In the genomic region with DNA sequence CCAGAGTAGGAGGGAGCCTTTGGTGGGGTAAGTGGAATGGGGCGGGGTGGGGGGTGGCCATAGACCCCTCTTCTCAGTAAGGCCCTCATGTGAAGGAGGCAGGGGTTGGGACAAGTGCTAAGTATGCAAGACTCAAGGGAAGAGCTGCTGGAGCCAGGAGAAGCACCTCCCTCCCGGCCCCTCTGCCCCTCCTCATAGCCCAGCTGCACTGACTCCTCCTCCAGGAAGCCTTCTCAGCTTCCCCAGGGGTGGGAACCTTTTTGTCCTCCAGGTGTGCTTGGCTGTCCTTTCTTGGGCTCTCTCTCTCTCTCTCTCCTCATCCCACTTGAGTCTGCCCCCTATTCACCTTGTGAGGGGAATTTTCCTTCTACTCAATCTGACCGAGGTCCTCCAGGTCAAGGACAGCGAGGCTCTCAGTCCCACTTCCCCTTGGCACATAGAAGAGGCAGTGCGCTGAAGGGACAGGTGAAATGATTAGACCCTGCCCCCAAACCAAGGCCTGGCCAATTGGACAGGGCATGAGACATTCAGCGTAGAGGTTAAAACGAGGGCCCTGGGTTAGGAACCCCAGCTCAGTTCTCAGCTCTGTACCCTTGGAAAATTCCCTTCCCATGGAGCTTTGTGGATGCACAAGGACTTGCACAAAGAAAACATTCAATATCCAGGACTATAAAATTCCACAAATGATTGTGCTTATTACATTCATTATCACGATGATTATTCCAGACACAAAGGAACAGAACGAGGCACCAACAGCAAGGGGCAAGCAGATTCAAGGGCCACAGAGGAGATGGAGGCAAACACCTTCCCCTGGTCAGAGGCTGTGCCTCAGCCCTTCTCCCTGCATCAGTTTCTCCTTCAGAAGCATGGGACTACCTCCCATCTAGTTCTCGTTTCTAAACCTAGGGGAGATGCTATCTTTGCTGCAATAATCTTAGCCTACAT, we compare ENCODE assay signal across 17 cellular contexts. TPM values are rescaled to one million over a fixed set of nuclear protein-coding genes. Genes with fewer than 3 reads are reported as not detected.
A peak's percentile ranks its signal among the peaks of the same experiment; 100 is the strongest.
DNase-seq lines count a peak whose midpoint lies in the region; ATAC-seq and TF ChIP-seq lines count a peak whose summit lies in the region.
"Had no signal": no experiment of that assay in that cellular context is flagged by ENCODE, and none has a peak within 500 bp of the region (broad histone marks: within the 10 kb centered on the region; RNA-seq: fewer than 3 reads in every experiment).

No MANE protein-coding gene starts in this region.

- no peaks in the 10 kb centered on the region for H3K79me2 ChIP-seq in mammary epithelial cell (ENCODE audit: insufficient read depth, low read length)

- H2AFZ ChIP-seq in mammary epithelial cell (ENCODE audit: low read depth, low read length), result no peak overlapping the region

- peak in 3 of 4 donors; percentile 27 to 56 (median 47) for ATAC-seq in heart left ventricle
- ATAC-seq in aorta (ENCODE audit: low FRiP score), result no peak
- ATAC-seq in GM21390 (IDR thresholded peaks at IDR 0.05; ENCODE audit: unreplicated experiment), result no peak
- no peak for ATAC-seq in sciatic nerve
- ATAC-seq in stimulated activated effector memory CD8-positive, alpha-beta T cell treated with anti-CD3 and anti-CD28 coated beads, Interleukin-12 subunit alpha, Interleukin-12 subunit beta, amount 100 ng/mL, for 72 hours, result no peak

- H3K27ac Mint-ChIP-seq in neural crest cell (ENCODE audit: unreplicated experiment), result peak overlapping the region; percentile 28
- H3K27ac Mint-ChIP-seq in stimulated activated effector memory CD8-positive, alpha-beta T cell treated with anti-CD3 and anti-CD28 coated beads, Interleukin-12 subunit alpha, Interleukin-12 subunit beta, amount 100 ng/mL, for 72 hours, result no peak overlapping the region

- H3K9me3 Mint-ChIP-seq in neural crest cell, result no peaks in the 10 kb centered on the region
- no peaks in the 10 kb centered on the region for H3K9me3 Mint-ChIP-seq in stimulated activated effector memory CD8-positive, alpha-beta T cell treated with anti-CD3 and anti-CD28 coated beads, Interleukin-12 subunit alpha, Interleukin-12 subunit beta, amount 100 ng/mL, for 72 hours

- dilution Hi-C loops in mammary epithelial cell (cut with HindIII; ENCODE audit: low sequenced_read_pairs), result no loop called here

- H3K4me3 ChIP-seq in breast epithelium (no peak overlapping the region), mammary epithelial cell (replicated peaks in 1 of 3; ENCODE audit: insufficient read depth in 1 of 3, low read depth in 2 of 3, low read length in 3 of 3) (no peak overlapping the region), heart left ventricle (peak overlapping the region; percentile 23 to 61 (median 49)), aorta (ENCODE audit: low read length in 2 of 2) (no peak overlapping the region)

- H3K27ac ChIP-seq in breast epithelium (peak overlapping the region; percentile 63 to 89), mammary epithelial cell (ENCODE audit: insufficient read depth, low read depth, low read length) (no peak overlapping the region), heart left ventricle (peak overlapping the region; percentile 84 to 98 (median 92)), aorta (ENCODE audit: low read depth in 1 of 2, low read length in 2 of 2) (peak overlapping the region; percentile 18 to 46)

- H3K4me2 ChIP-seq in mammary epithelial cell (ENCODE audit: insufficient read depth, low read depth, low read length), result no peak overlapping the region

- H3K27me3 ChIP-seq in breast epithelium, result no peaks in the 10 kb centered on the region
- no peaks in the 10 kb centered on the region for H3K27me3 ChIP-seq in mammary epithelial cell (ENCODE audit: insufficient read depth, low read length)
- H3K27me3 ChIP-seq in heart left ventricle, result no peaks in the 10 kb centered on the region
- H3K27me3 ChIP-seq in aorta (ENCODE audit: control insufficient read depth in 1 of 2, insufficient read depth in 2 of 2, low read length in 1 of 2), result no peaks in the 10 kb centered on the region

- H3K36me3 Mint-ChIP-seq in neural crest cell (ENCODE audit: low read depth), result no peaks in the 10 kb centered on the region
- H3K36me3 Mint-ChIP-seq in stimulated activated effector memory CD8-positive, alpha-beta T cell treated with anti-CD3 and anti-CD28 coated beads, Interleukin-12 subunit alpha, Interleukin-12 subunit beta, amount 100 ng/mL, for 72 hours, result no peaks in the 10 kb centered on the region

- no peak for TF ChIP-seq CTCF in breast epithelium (IDR thresholded peaks at IDR 0.05)
- no peak for TF ChIP-seq CTCF in mammary epithelial cell (conservative IDR thresholded peaks at IDR 0.05 in 1 of 2, IDR thresholded peaks at IDR 0.05 in 1 of 2; ENCODE audit: extremely low read depth in 1 of 2, insufficient read depth in 1 of 2, low read depth in 1 of 2, low read length in 2 of 2)
- no peak for TF ChIP-seq CTCF in heart left ventricle (IDR thresholded peaks at IDR 0.05)
- TF ChIP-seq CTCF in neural crest cell (conservative IDR thresholded peaks at IDR 0.05), result no peak

- intact Hi-C loops in breast epithelium (cut with DNase I; ENCODE audit: low total_unique reads), result loop anchor here (10.0 kb wide), 1 partner anchor 50 kb away; a partner anchor contains a TSS
- intact Hi-C loops in mammary epithelial cell (cut with micrococcal nuclease), result no loop called here
- intact Hi-C loops in heart left ventricle (cut with DNase I), result loop anchor here in 3 of 10 donors (5.0 kb wide), 1 partner anchor 37 kb away; no protein-coding TSS in a partner anchor
- intact Hi-C loops in aorta (cut with DNase I), result loop anchor here in 1 of 2 donors (2.0 kb wide), 1 partner anchor 14 kb away; no protein-coding TSS in a partner anchor
- intact Hi-C loops in sciatic nerve (cut with DNase I), result loop anchor here (5.0 kb wide), 1 partner anchor 37 kb away; no protein-coding TSS in a partner anchor

- WGBS in mammary epithelial cell (ENCODE audit: low coverage, missing lambda C conversion rate), result 76% methylated on average over 9 of the region's 10 CpGs
- WGBS in heart left ventricle, 4 donors, result 45 to 58% (median 50%) methylated on average over 10 of the region's 10 CpGs
- WGBS in aorta, 2 donors, result 29 to 32% methylated on average over 9 to 10 of the region's 10 CpGs

- H3K27me3 Mint-ChIP-seq in neural crest cell (ENCODE audit: low read depth), result no peaks in the 10 kb centered on the region

- H3K4me3 Mint-ChIP-seq in neural crest cell, result no peak overlapping the region
- H3K4me3 Mint-ChIP-seq in stimulated activated effector memory CD8-positive, alpha-beta T cell treated with anti-CD3 and anti-CD28 coated beads, Interleukin-12 subunit alpha, Interleukin-12 subunit beta, amount 100 ng/mL, for 72 hours, result no peak overlapping the region

- TF ChIP-seq POLR2A in breast epithelium (IDR thresholded peaks at IDR 0.05) (no peak), heart left ventricle (IDR thresholded peaks at IDR 0.05) (no peak)

- no peaks in the 10 kb centered on the region for H3K36me3 ChIP-seq in breast epithelium
- no peaks in the 10 kb centered on the region for H3K36me3 ChIP-seq in mammary epithelial cell (ENCODE audit: insufficient read depth, low read length)
- H3K36me3 ChIP-seq in heart left ventricle, result peaks cover 0 to 85% (median 21%) of the 10 kb centered on the region in 9 donors
- H3K36me3 ChIP-seq in aorta (ENCODE audit: control insufficient read depth in 1 of 2, insufficient read depth in 2 of 2, low read length in 1 of 2), result peaks cover 9 to 28% of the 10 kb centered on the region in 2 donors

- in situ Hi-C loops in mammary epithelial cell (cut with MboI; ENCODE audit: low sequenced_read_pairs in 2 of 2), result loop anchor here in 1 of 2 donors (5.0 kb wide), 1 partner anchor 37 kb away; no protein-coding TSS in a partner anchor

- no peaks in the 10 kb centered on the region for H3K9me3 ChIP-seq in breast epithelium
- H3K9me3 ChIP-seq in mammary epithelial cell (replicated peaks; ENCODE audit: insufficient read depth, low read length), result no peaks in the 10 kb centered on the region
- no peaks in the 10 kb centered on the region for H3K9me3 ChIP-seq in heart left ventricle
- H3K9me3 ChIP-seq in aorta (ENCODE audit: control insufficient read depth, low read length), result no peaks in the 10 kb centered on the region

- H3K4me1 Mint-ChIP-seq in neural crest cell, result peaks cover 36% of the 10 kb centered on the region
- no peaks in the 10 kb centered on the region for H3K4me1 Mint-ChIP-seq in stimulated activated effector memory CD8-positive, alpha-beta T cell treated with anti-CD3 and anti-CD28 coated beads, Interleukin-12 subunit alpha, Interleukin-12 subunit beta, amount 100 ng/mL, for 72 hours

- CTCF ChIA-PET in mammary epithelial cell (lab: Charles Lee; ENCODE audit: low non-redundant PET), result no interaction called here

- no peaks in the 10 kb centered on the region for H4K20me1 ChIP-seq in mammary epithelial cell (ENCODE audit: insufficient read depth, low read length)

- peaks cover 0 to 18% of the 10 kb centered on the region in 2 donors for H3K4me1 ChIP-seq in breast epithelium
- H3K4me1 ChIP-seq in mammary epithelial cell (ENCODE audit: insufficient read depth, low read length), result peaks cover 6% of the 10 kb centered on the region
- peaks cover 0 to 96% (median 64%) of the 10 kb centered on the region in 12 donors for H3K4me1 ChIP-seq in heart left ventricle
- H3K4me1 ChIP-seq in aorta (ENCODE audit: control insufficient read depth in 1 of 2, insufficient read depth in 2 of 2, low read length in 2 of 2), result no peaks in the 10 kb centered on the region

- H3K9ac ChIP-seq in mammary epithelial cell (ENCODE audit: insufficient read depth, low read length), result no peak overlapping the region

- DNase-seq in breast epithelium (ENCODE audit: low spot score in 2 of 2) (no peak), mammary epithelial cell (no peak), heart left ventricle (peak in 2 of 5 donors; percentile 63 to 84), neural crest cell (ENCODE audit: low read depth, low spot score) (no peak), aorta (no peak), sciatic nerve (ENCODE audit: low spot score) (no peak)
- DNase-seq in stimulated activated effector memory CD8-positive, alpha-beta T cell treated with anti-CD3 and anti-CD28 coated beads, Interleukin-12 subunit alpha, Interleukin-12 subunit beta, amount 100 ng/mL, for 72 hours (ENCODE audit: low spot score in 2 of 2), result no peak
- DNase-seq: 8988T; activated naive CD4-positive, alpha-beta T cell treated with anti-CD3 and anti-CD28 coated beads, Interleukin-2, amount 50 U/mL, for 16 hours; foreskin melanocyte; NCI-H2171 treated with DMSO at 0.1 percent for 48 hours; OCI-M1 had no signal

- BruUV-seq in mammary epithelial cell (replicated peaks; lab: Mats Ljungman, UMichigan), result no TSS peak

RNA-seq across cellular contexts. Expression of a gene that starts 45.6 kb away (rescaled TPM):
- total RNA-seq in breast epithelium (1 to 10 TPM in 2 of 3 donors, under 1 TPM in 1; 0.64 to 5.6 (median 5.4) TPM), mammary epithelial cell (under 1 TPM in 1 of 2 donors, not detected in 1; 0.50 TPM), heart left ventricle (under 1 TPM in 2 of 9 donors, not detected in 7; 0.35 to 0.42 TPM), neural crest cell (not detected in 2 replicates), aorta (10 to 100 TPM in 1 of 2 donors, 1 to 10 TPM in 1; 2.8 to 18.0 TPM), sciatic nerve (51.7 TPM)
- polyA plus RNA-seq in mammary epithelial cell (not detected), heart left ventricle (under 1 TPM in 1 of 2 donors, not detected in 1; 0.33 TPM), aorta (1 to 10 TPM; 7.6 to 9.0 TPM)
- polyA minus RNA-seq in mammary epithelial cell, result not detected
- total RNA-seq: dermis microvascular lymphatic vessel endothelial cell; liver; renal cortical epithelial cell; T-helper 2 cell treated with Interferon-gamma antibody and Interleukin-4, amounts not matched to agents 100 ng/mL and 5 ng/mL, for 36 hours had no signal
- polyA plus RNA-seq: liver had no signal

Comparison
In these comparisons a context has a peak if more than half of its experiments do, and no peak if none do; other contexts are left out.
1. H3K4me3 ChIP-seq: peak in heart left ventricle (12 of 12); none in breast epithelium (0 of 3), mammary epithelial cell (0 of 3) and aorta (0 of 2).
2. ATAC-seq: peak in heart left ventricle (3 of 4); none in aorta (single experiment), GM21390 (single experiment), sciatic nerve (single experiment) and stimulated activated effector memory CD8-positive, alpha-beta T cell treated with anti-CD3 and anti-CD28 coated beads, Interleukin-12 subunit alpha, Interleukin-12 subunit beta, amount 100 ng/mL, for 72 hours (single experiment).